2 cellular contexts compared by ENCODE assay signal in genomic region chrX:11756354-11757318, GRCh38.
TF ChIP-seq lines count a peak whose summit lies in the region.

No MANE protein-coding gene starts in this region.

TF ChIP-seq in IMR-90, 13 proteins besides CTCF, POLR2A, EP300 and RAD21:
- TF ChIP-seq NFE2L2 (IDR thresholded peaks at IDR 0.05; ENCODE audit: low read depth, low read length) (no peak), FOS (IDR thresholded peaks at IDR 0.05; ENCODE audit: low read depth, low read length) (no peak), RCOR1 (IDR thresholded peaks at IDR 0.05; ENCODE audit: insufficient replicate concordance, low read length) (no peak), BHLHE40 (IDR thresholded peaks at IDR 0.05; ENCODE audit: low read depth, low read length) (no peak), CEBPB (IDR thresholded peaks at IDR 0.05; ENCODE audit: low read depth, low read length) (no peak), SMC3 (IDR thresholded peaks at IDR 0.05; ENCODE audit: low read depth, low read length) (no peak), MXI1 (IDR thresholded peaks at IDR 0.05; ENCODE audit: borderline replicate concordance, low read depth, low read length) (no peak), ELK1 (IDR thresholded peaks at IDR 0.05; ENCODE audit: borderline replicate concordance, low read depth, low read length) (no peak), MAZ (IDR thresholded peaks at IDR 0.05; ENCODE audit: borderline replicate concordance, low read depth, low read length) (no peak), MAFK (IDR thresholded peaks at IDR 0.05; ENCODE audit: low read depth, low read length) (no peak)
TF ChIP-seq in IMR-90: peak in this region for 0.

TF ChIP-seq in K562, 482 proteins besides CTCF, POLR2A, EP300 and RAD21:
- TF ChIP-seq ZNF184 (CRISPR knock-in tag; IDR thresholded peaks at IDR 0.05): 0 out of 2 replicates have a peak, but pooled peaks have one; percentile 56
- no peak for TF ChIP-seq ZNF197 (CRISPR knock-in tag; IDR thresholded peaks at IDR 0.05; ENCODE audit: low read depth)
